27 cellular contexts compared by ENCODE assay signal in the genomic region with DNA sequence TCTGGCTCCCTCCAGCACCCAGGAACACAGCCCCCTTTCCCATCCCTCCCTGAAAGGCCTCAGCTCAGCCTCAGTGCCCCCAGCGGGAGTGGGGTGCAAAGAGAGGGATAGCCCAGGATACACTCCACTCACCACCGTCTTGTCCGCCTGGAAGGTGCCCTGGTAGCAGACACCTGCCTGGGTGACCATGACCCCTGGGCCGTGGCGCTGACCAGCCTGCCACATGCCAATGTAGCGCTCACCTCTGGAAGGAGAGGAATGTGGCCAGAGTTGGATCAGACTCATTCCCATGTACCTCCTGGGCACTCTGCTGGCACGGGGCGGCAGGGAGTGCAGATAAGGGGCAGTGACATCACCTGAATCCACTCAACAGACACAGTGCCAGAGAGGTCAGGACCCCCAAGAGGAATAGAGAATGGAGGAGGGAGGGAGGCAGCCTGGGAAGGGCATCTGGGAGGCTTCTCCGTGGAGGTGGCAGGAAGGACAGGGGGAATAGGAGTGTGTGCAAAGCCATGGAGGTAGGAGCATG. TPM values are rescaled to one million over a fixed set of nuclear protein-coding genes. Genes with fewer than 3 reads are reported as not detected.
"Had no signal": no experiment of that assay in that cellular context is flagged by ENCODE, and none has a peak within 500 bp of the region (broad histone marks: within the 10 kb centered on the region; RNA-seq: fewer than 3 reads in every experiment).

No MANE protein-coding gene starts in this region.

- ATAC-seq: activated CD4-positive, CD25-positive, alpha-beta regulatory T cell treated with anti-CD3 and anti-CD28 coated beads, Interleukin-2, amount 50 U/mL, for 24 hours; activated naive CD4-positive, alpha-beta T cell treated with anti-CD3 and anti-CD28 coated beads, Interleukin-2, amount 50 U/mL, for 72 hours; left lung; right cardiac atrium had no signal

- H3K9me3 ChIP-seq: breast epithelium, esophagus squamous epithelium, left lung, spleen, thoracic aorta, upper lobe of left lung, vagina had no signal

- H3K36me3 ChIP-seq: breast epithelium had no signal

- H3K27ac ChIP-seq: breast epithelium, epithelial cell of prostate, esophagus squamous epithelium, left lung, spleen, thoracic aorta, upper lobe of left lung, vagina, VCaP had no signal

- H3K4me1 ChIP-seq: breast epithelium, left lung, upper lobe of left lung, vagina had no signal

- H3K4me3 ChIP-seq: breast epithelium, esophagus squamous epithelium, left lung, spleen, thoracic aorta, upper lobe of left lung, vagina had no signal

- H3K27me3 ChIP-seq: breast epithelium, esophagus squamous epithelium, left lung, spleen, upper lobe of left lung, vagina had no signal

- DNase-seq: activated CD4-positive, alpha-beta memory T cell treated with anti-CD3 and anti-CD28 coated beads for 36 hours; activated CD4-positive, alpha-beta T cell treated with anti-CD3 and anti-CD28 coated beads for 48 hours; activated CD8-positive, alpha-beta memory T cell treated with anti-CD3 and anti-CD28 coated beads, Interleukin-2, amount 50 U/mL, for 4 hours; activated gamma-delta T cell treated with Interleukin-2 at 50 U/mL for 16 hours; activated T-cell treated with anti-CD3 and anti-CD28 coated beads, Interleukin-2, amount 50 U/mL, for 1 hour; effector CD4-positive, alpha-beta T cell; esophagus squamous epithelium; foreskin melanocyte; left lung; occipital lobe; spleen; SW 1271; T-helper 9 cell; upper lobe of left lung had no signal

RNA-seq across cellular contexts. Expression of gene TMIE, which starts 20.8 kb away (rescaled TPM):
- total RNA-seq: breast epithelium, glomerular endothelial cell, thoracic aorta had no signal

RNA-seq across cellular contexts. Expression of gene PRSS50, which starts 37.3 kb away (rescaled TPM):
- total RNA-seq: activated CD4-positive, alpha-beta memory T cell treated with anti-CD3 and anti-CD28 coated beads for 36 hours; activated CD8-positive, alpha-beta memory T cell treated with anti-CD3 and anti-CD28 coated beads for 36 hours; activated naive CD4-positive, alpha-beta T cell treated with anti-CD3 and anti-CD28 coated beads, Interleukin-2, amount 50 U/mL, for 72 hours; glomerular endothelial cell; lung microvascular endothelial cell; pulmonary artery endothelial cell; subcutaneous adipose tissue; vagina had no signal
- polyA plus RNA-seq: spleen had no signal
